ENCODE assay signal across 17 cellular contexts in genomic region chr7:157737151-157738063, GRCh38.
"Had no signal": no experiment of that assay in that cellular context is flagged by ENCODE, and none has a peak within 500 bp of the region (broad histone marks: within the 10 kb centered on the region; RNA-seq: fewer than 3 reads in every experiment).

No MANE protein-coding gene starts in this region.

- DNase-seq: activated CD4-positive, alpha-beta T cell treated with anti-CD3 and anti-CD28 coated beads, Interleukin-2, amount 10 ng/mL, durations not matched to agents 24 days and 14 days; activated CD8-positive, alpha-beta memory T cell treated with anti-CD3 and anti-CD28 coated beads for 24 hours; activated naive CD4-positive, alpha-beta T cell treated with anti-CD3 and anti-CD28 coated beads for 36 hours; adrenal gland; caudate nucleus; cortex of kidney; effector memory CD4-positive, alpha-beta T cell; hypothalamus; naive thymus-derived CD8-positive, alpha-beta T cell; small intestine; T-helper 1 cell had no signal

- H3K4me1 Mint-ChIP-seq: activated CD4-positive, alpha-beta T cell treated with anti-CD3 and anti-CD28 coated beads, Interleukin-2, amount 10 ng/mL, durations not matched to agents 24 days and 14 days had no signal

- H3K4me1 ChIP-seq: adrenal gland, parathyroid adenoma had no signal

- H2AFZ ChIP-seq: parathyroid adenoma had no signal

- H3K27me3 ChIP-seq: tibial nerve had no signal

- H3K9me3 ChIP-seq: adrenal gland, mucosa of descending colon, tibial nerve had no signal

- H3K36me3 ChIP-seq: adrenal gland, tibial nerve had no signal

- H3K4me3 ChIP-seq: adrenal gland, lung, mucosa of descending colon, SK-N-MC had no signal

- H3K9me3 Mint-ChIP-seq: activated CD4-positive, alpha-beta T cell treated with anti-CD3 and anti-CD28 coated beads, Interleukin-2, amount 10 ng/mL, durations not matched to agents 24 days and 14 days; activated naive CD4-positive, alpha-beta T cell treated with anti-CD3 and anti-CD28 coated beads for 36 hours; naive thymus-derived CD8-positive, alpha-beta T cell had no signal

- H3K4me3 Mint-ChIP-seq: activated CD4-positive, alpha-beta T cell treated with anti-CD3 and anti-CD28 coated beads, Interleukin-2, amount 10 ng/mL, durations not matched to agents 24 days and 14 days; activated naive CD4-positive, alpha-beta T cell treated with anti-CD3 and anti-CD28 coated beads for 36 hours; naive thymus-derived CD8-positive, alpha-beta T cell had no signal

- H3K27ac ChIP-seq: adrenal gland, parathyroid adenoma, SK-N-MC, VCaP had no signal

- H3K79me2 ChIP-seq: parathyroid adenoma had no signal

- ATAC-seq: mucosa of descending colon; naive thymus-derived CD8-positive, alpha-beta T cell had no signal

- H3K36me3 Mint-ChIP-seq: naive thymus-derived CD8-positive, alpha-beta T cell had no signal

- H3K27ac Mint-ChIP-seq: activated CD4-positive, alpha-beta T cell treated with anti-CD3 and anti-CD28 coated beads, Interleukin-2, amount 10 ng/mL, durations not matched to agents 24 days and 14 days had no signal
